In genomic region chr5:28017178-28017577, GRCh38 we compare ENCODE assay signal across 31 cellular contexts.
"Had no signal": no experiment of that assay in that cellular context is flagged by ENCODE, and none has a peak within 500 bp of the region (broad histone marks: within the 10 kb centered on the region; RNA-seq: fewer than 3 reads in every experiment).

No MANE protein-coding gene starts in this region.

- H3K36me3 ChIP-seq: neural progenitor cell, ovary, spleen, suprapubic skin, tibial artery, transverse colon, upper lobe of right lung, uterus had no signal

- H3K36me3 Mint-ChIP-seq: stimulated activated memory B cell treated with anti-CD40 and anti-IgM and Interleukin-4, amounts not matched to agents 10 μg/mL and 1 μg/mL and 100 μg/mL, for 72 hours; type B pancreatic cell had no signal

- H3K4me1 ChIP-seq: neural progenitor cell, parathyroid adenoma, psoas muscle, spleen, suprapubic skin, testis, tibial artery, transverse colon, upper lobe of right lung, uterus had no signal

- ATAC-seq: natural killer cell; psoas muscle; right cardiac atrium; sciatic nerve; stimulated activated memory B cell treated with anti-CD40 and anti-IgM and Interleukin-4, amounts not matched to agents 10 μg/mL and 1 μg/mL and 100 μg/mL, for 72 hours; stimulated activated naive CD8-positive, alpha-beta T cell treated with anti-CD3 and anti-CD28 coated beads, Interleukin-15, amount 100 ng/mL, for 72 hours; stimulated activated naive CD8-positive, alpha-beta T cell treated with anti-CD3 and anti-CD28 coated beads, Interleukin-15, Interleukin-2, amounts not matched to agents 100 U/mL and 50 U/mL, for 24 hours; upper lobe of right lung had no signal

- H3K4me3 ChIP-seq: neural progenitor cell, ovary, psoas muscle, skin epidermis, smooth muscle cell, spleen, suprapubic skin, testis, tibial artery, transverse colon, upper lobe of right lung, uterus had no signal

- H3K4me3 Mint-ChIP-seq: natural killer cell; nephron; neural progenitor cell; stimulated activated memory B cell treated with anti-CD40 and anti-IgM and Interleukin-4, amounts not matched to agents 10 μg/mL and 1 μg/mL and 100 μg/mL, for 72 hours; stimulated activated naive CD8-positive, alpha-beta T cell treated with anti-CD3 and anti-CD28 coated beads, Interleukin-15, amount 100 ng/mL, for 72 hours; type B pancreatic cell had no signal

- H3K27me3 Mint-ChIP-seq: progenitor cell of endocrine pancreas; stimulated activated memory B cell treated with anti-CD40 and anti-IgM and Interleukin-4, amounts not matched to agents 10 μg/mL and 1 μg/mL and 100 μg/mL, for 72 hours; stimulated activated naive CD8-positive, alpha-beta T cell treated with anti-CD3 and anti-CD28 coated beads, Interleukin-15, amount 100 ng/mL, for 72 hours; type B pancreatic cell had no signal

- H3K27ac Mint-ChIP-seq: natural killer cell; nephron; neural progenitor cell; progenitor cell of endocrine pancreas; stimulated activated memory B cell treated with anti-CD40 and anti-IgM and Interleukin-4, amounts not matched to agents 10 μg/mL and 1 μg/mL and 100 μg/mL, for 72 hours; stimulated activated naive CD8-positive, alpha-beta T cell treated with anti-CD3 and anti-CD28 coated beads, Interleukin-15, amount 100 ng/mL, for 72 hours; type B pancreatic cell had no signal

- H3K4me1 Mint-ChIP-seq: natural killer cell; nephron; stimulated activated memory B cell treated with anti-CD40 and anti-IgM and Interleukin-4, amounts not matched to agents 10 μg/mL and 1 μg/mL and 100 μg/mL, for 72 hours; stimulated activated naive CD8-positive, alpha-beta T cell treated with anti-CD3 and anti-CD28 coated beads, Interleukin-15, amount 100 ng/mL, for 72 hours had no signal

- H3K9me3 ChIP-seq: testis, uterus had no signal

- DNase-seq: natural killer cell; occipital lobe; ovary; posterior cingulate gyrus; psoas muscle; right cardiac atrium; spleen; stimulated activated CD4-positive, alpha-beta T cell treated with anti-CD3 and anti-CD28 coated beads, Interleukin-12 subunit alpha, Interleukin-12 subunit beta, amount 100 ng/mL, for 4 hours; stimulated activated CD4-positive, alpha-beta T cell treated with anti-CD3 and anti-CD28 coated beads, Interleukin-1b, Interleukin-23, amount 100 ng/mL, for 48 hours; stimulated activated CD4-positive, alpha-beta T cell treated with anti-CD3 and anti-CD28 coated beads, Interleukin-4, amount 100 ng/mL, for 1 hour; stimulated activated CD4-positive, alpha-beta T cell treated with anti-CD3 and anti-CD28 coated beads, Interleukin-4, amount 100 ng/mL, for 4 hours; stimulated activated CD8-positive, alpha-beta memory T cell treated with anti-CD3 and anti-CD28 coated beads, Interleukin-4, amount 100 ng/mL, for 48 hours; stimulated activated naive CD4-positive, alpha-beta T cell; stimulated activated naive CD8-positive, alpha-beta T cell treated with anti-CD3 and anti-CD28 coated beads, Interleukin-15, amount 100 ng/mL, for 72 hours; stimulated activated naive CD8-positive, alpha-beta T cell treated with anti-CD3 and anti-CD28 coated beads, Interleukin-15, Interleukin-2, amounts not matched to agents 100 U/mL and 50 U/mL, for 24 hours; substantia nigra; testis; tibial artery; transverse colon; upper lobe of right lung; uterus had no signal

- H3K27ac ChIP-seq: neural progenitor cell, ovary, parathyroid adenoma, psoas muscle, skin epidermis, spleen, suprapubic skin, testis, tibial artery, transverse colon, upper lobe of right lung, uterus had no signal
